Comparison of ENCODE assay signal across 1 cellular context in genomic region chr4:115850799-115851509, GRCh38.
TF ChIP-seq lines count a peak whose summit lies in the region.

No MANE protein-coding gene starts in this region.

TF ChIP-seq in GM12878, 131 proteins besides CTCF, POLR2A, EP300 and RAD21 (continued from another document):
- TF ChIP-seq ZNF687 (IDR thresholded peaks at IDR 0.05) (peak; percentile 53; the same call in 1 of the 2 replicates), ZNF217 (IDR thresholded peaks at IDR 0.05) (0 out of 2 replicates have a peak, but pooled peaks have one; percentile 26)
